In genomic region chr22:32573991-32574390, GRCh38 we compare ENCODE assay signal across 18 cellular contexts.
A peak's percentile ranks its signal among the peaks of the same experiment; 100 is the strongest.
DNase-seq lines count a peak whose midpoint lies in the region; ATAC-seq, FAIRE-seq and TF ChIP-seq lines count a peak whose summit lies in the region.
"Had no signal": no experiment of that assay in that cellular context is flagged by ENCODE, and none has a peak within 500 bp of the region (broad histone marks: within the 10 kb centered on the region; RNA-seq: fewer than 3 reads in every experiment).

No MANE protein-coding gene starts in this region.

- no peak for DNase-seq in HepG2 (ENCODE audit: low spot score)
- DNase-seq in right lobe of liver: no peak
- DNase-seq in esophagus muscularis mucosa (ENCODE audit: extremely low spot score): no peak
- peak in 1 of 2 donors; percentile 18 for DNase-seq in gastrocnemius medialis
- DNase-seq in islet precursor cell: no peak
- DNase-seq in NCI-H82 treated with DMSO at 0.1 percent for 48 hours (lab: John Stamatoyannopoulos, UW; ENCODE audit: unreplicated experiment): no peak
- DNase-seq in DMS53 (lab: John Stamatoyannopoulos, UW): no peak
- DNase-seq: BE2C; CD4-positive, alpha-beta memory T cell; DMS79 treated with DMSO at 0.1 percent for 48 hours; EL; GM23248 had no signal

- POLR2A ChIA-PET in HepG2 (lab: Yijun Ruan, JAX): interaction anchor here (0.9 to 1.7 kb wide), 4 partner anchors 10 to 44 kb away, joined by 3 to 30 read pairs (median 12); no protein-coding TSS in a partner anchor

- intact Hi-C loops in HepG2 (cut with micrococcal nuclease; ENCODE audit: unreplicated experiment): no loop called here
- intact Hi-C loops in right lobe of liver (cut with DNase I): no loop called here
- intact Hi-C loops in esophagus muscularis mucosa (cut with DNase I): no loop called here
- intact Hi-C loops in gastrocnemius medialis (cut with DNase I; ENCODE audit: low total_unique reads): no loop called here

- TF ChIP-seq EP300 in HepG2 (IDR thresholded peaks at IDR 0.05; ENCODE audit: low read depth in 2 of 2, low read length in 2 of 2) (no peak), HepG2 (CRISPR knock-in tag; IDR thresholded peaks at IDR 0.05; ENCODE audit: borderline replicate concordance) (no peak), esophagus muscularis mucosa (IDR thresholded peaks at IDR 0.05) (no peak)

- WGBS in HepG2 (ENCODE audit: low lambda C conversion rate): 78% methylated on average over 8 of the region's 8 CpGs
- 73% methylated on average over 6 of the region's 8 CpGs for WGBS in right lobe of liver (ENCODE audit: insufficient coverage, low coverage, low lambda C conversion rate, missing lambda C conversion rate)
- 90% methylated on average over 8 of the region's 8 CpGs for WGBS in esophagus muscularis mucosa

- BruUV-seq in HepG2 (replicated peaks; lab: Mats Ljungman, UMichigan): no TSS peak

- H3K4me2 ChIP-seq in HepG2 (ENCODE audit: low read depth, low read length): peak overlapping the region; percentile 10; the same call in 1 of the 2 replicates
- H3K4me2 ChIP-seq: A549 had no signal

- H3K9me3 ChIP-seq in HepG2 (ENCODE audit: low read length) (no peaks in the 10 kb centered on the region), right lobe of liver (no peaks in the 10 kb centered on the region), esophagus muscularis mucosa (no peaks in the 10 kb centered on the region), gastrocnemius medialis (no peaks in the 10 kb centered on the region)
- H3K9me3 ChIP-seq: A549, BE2C had no signal

- H2AFZ ChIP-seq in HepG2 (ENCODE audit: low read length): no peak overlapping the region
- H2AFZ ChIP-seq: GM23248 had no signal

- no peak for TF ChIP-seq POLR2A in HepG2 (IDR thresholded peaks at IDR 0.05; ENCODE audit: insufficient read depth in 1 of 2, low read depth in 2 of 2, low read length in 2 of 2)
- TF ChIP-seq POLR2A in right lobe of liver (IDR thresholded peaks at IDR 0.05): no peak
- no peak for TF ChIP-seq POLR2A in esophagus muscularis mucosa (IDR thresholded peaks at IDR 0.05; ENCODE audit: low read depth)
- TF ChIP-seq POLR2A in gastrocnemius medialis (IDR thresholded peaks at IDR 0.05): no peak

- no peaks in the 10 kb centered on the region for H4K20me1 ChIP-seq in HepG2 (ENCODE audit: insufficient read depth, low read length)

- no peak for TF ChIP-seq RAD21 in HepG2 (CRISPR knock-in tag; IDR thresholded peaks at IDR 0.05)

- H3K9ac ChIP-seq in HepG2 (ENCODE audit: insufficient read depth, low read depth, low read length): no peak overlapping the region
- H3K9ac ChIP-seq: GM23248 had no signal

- H3K36me3 ChIP-seq in HepG2 (replicated peaks in 1 of 2; ENCODE audit: control insufficient read depth in 1 of 2, insufficient read depth in 2 of 2, low read length in 2 of 2) (no peaks in the 10 kb centered on the region), right lobe of liver (no peaks in the 10 kb centered on the region), esophagus muscularis mucosa (no peaks in the 10 kb centered on the region), gastrocnemius medialis (no peaks in the 10 kb centered on the region)
- H3K36me3 ChIP-seq: BE2C had no signal

- H3K27me3 ChIP-seq in HepG2 (ENCODE audit: control insufficient read depth in 1 of 2, insufficient read depth in 2 of 2, low read length in 2 of 2) (no peaks in the 10 kb centered on the region), right lobe of liver (no peaks in the 10 kb centered on the region), esophagus muscularis mucosa (no peaks in the 10 kb centered on the region), gastrocnemius medialis (no peaks in the 10 kb centered on the region)
- H3K27me3 ChIP-seq: BE2C had no signal

- ATAC-seq in HepG2: no peak
- ATAC-seq in right lobe of liver: no peak
- ATAC-seq in gastrocnemius medialis: peak in 1 of 2 donors; percentile 44
- ATAC-seq: A549, HCT116 had no signal

- H3K27ac ChIP-seq in HepG2 (ENCODE audit: extremely low read length, insufficient read depth, low read length) (no peak overlapping the region), right lobe of liver (no peak overlapping the region), esophagus muscularis mucosa (replicated peaks in 1 of 4) (peak overlapping the region in 3 of 4 donors; percentile 41 to 55 (median 47)), gastrocnemius medialis (peak overlapping the region in 3 of 4 donors; percentile 13 to 39 (median 18))
- H3K27ac ChIP-seq: A549, C4-2B, GM23248 had no signal

- in situ Hi-C loops in HepG2 (cut with HindIII; ENCODE audit: extremely low pct_ligation_motif_present, low pct_unique_long_range_greater_than_20kb) (no loop called here), gastrocnemius medialis (cut with MboI; ENCODE audit: low sequenced_read_pairs in 4 of 4) (no loop called here)

- H3K4me3 ChIP-seq in HepG2 (replicated peaks in 1 of 3; ENCODE audit: insufficient read depth in 1 of 3, low read depth in 2 of 3, low read length in 3 of 3): no peak overlapping the region
- no peak overlapping the region for H3K4me3 ChIP-seq in right lobe of liver
- no peak overlapping the region for H3K4me3 ChIP-seq in esophagus muscularis mucosa
- no peak overlapping the region for H3K4me3 ChIP-seq in gastrocnemius medialis
- H3K4me3 ChIP-seq: A549, GM23248 had no signal

- CTCF ChIA-PET in HepG2 (lab: Yijun Ruan, JAX; ENCODE audit: low intra/inter-chr PET ratio, low total read pairs): no interaction called here

- TF ChIP-seq CTCF in HepG2 (CRISPR knock-in tag; IDR thresholded peaks at IDR 0.05) (no peak), right lobe of liver (IDR thresholded peaks at IDR 0.05) (no peak), esophagus muscularis mucosa (IDR thresholded peaks at IDR 0.05) (no peak), gastrocnemius medialis (IDR thresholded peaks at IDR 0.05 in 4 of 5, conservative IDR thresholded peaks at IDR 0.05 in 1 of 5) (no peak)

- FAIRE-seq in HepG2 (lab: Jason Lieb, UNC): no peak
- FAIRE-seq: A549, G401.6, GM12891, H54 had no signal

- H3K79me2 ChIP-seq in HepG2 (ENCODE audit: insufficient read depth, low read length): no peaks in the 10 kb centered on the region

- peaks cover 32% of the 10 kb centered on the region for H3K4me1 ChIP-seq in HepG2 (ENCODE audit: insufficient read depth, low read length)
- peaks cover 0 to 5% (median 0%) of the 10 kb centered on the region in 4 donors for H3K4me1 ChIP-seq in right lobe of liver
- H3K4me1 ChIP-seq in esophagus muscularis mucosa: peaks cover 5 to 23% (median 21%) of the 10 kb centered on the region in 4 donors
- no peaks in the 10 kb centered on the region for H3K4me1 ChIP-seq in gastrocnemius medialis
- H3K4me1 ChIP-seq: A549, BE2C had no signal

TF ChIP-seq in HepG2, 621 proteins besides CTCF, POLR2A, EP300 and RAD21:
- TF ChIP-seq ATF3 (CRISPR knock-in tag; IDR thresholded peaks at IDR 0.05) (no peak), ADNP (CRISPR knock-in tag; IDR thresholded peaks at IDR 0.05) (no peak), JARID2 (CRISPR knock-in tag; IDR thresholded peaks at IDR 0.05; ENCODE audit: insufficient replicate concordance) (no peak), ZNF121 (CRISPR knock-in tag; IDR thresholded peaks at IDR 0.05) (peak; percentile 76), TOPORS (CRISPR knock-in tag; IDR thresholded peaks at IDR 0.05) (no peak)

Comparison
In these comparisons a context has a peak if more than half of its experiments do, and no peak if none do; other contexts are left out.
1. H3K27ac ChIP-seq: peak in esophagus muscularis mucosa (3 of 4) and gastrocnemius medialis (3 of 4); none in HepG2 (single experiment) and right lobe of liver (0 of 3).